1 cellular context compared by ENCODE assay signal in genomic region chr14:37587881-37588666, GRCh38.
TF ChIP-seq lines count a peak whose summit lies in the region.

No MANE protein-coding gene starts in this region.

TF ChIP-seq in HepG2, 621 proteins besides CTCF, POLR2A, EP300 and RAD21 (continued from another document and continues in another):
- TF ChIP-seq ESRRA (CRISPR knock-in tag; IDR thresholded peaks at IDR 0.05; ENCODE audit: low read depth) (peak; percentile 65; the same call in 1 of the 2 replicates), SP2 (CRISPR knock-in tag; IDR thresholded peaks at IDR 0.05) (peak; percentile 49; the same call in 1 of the 2 replicates), DPF2 (CRISPR knock-in tag; IDR thresholded peaks at IDR 0.05; ENCODE audit: borderline replicate concordance, low read depth) (0 out of 2 replicates have a peak, but pooled peaks have one; percentile 1), ISX (CRISPR knock-in tag; conservative IDR thresholded peaks at IDR 0.05) (no peak), MAF1 (CRISPR knock-in tag; IDR thresholded peaks at IDR 0.05; ENCODE audit: borderline replicate concordance) (no peak), CCAR2 (optimal IDR thresholded peaks at IDR 0.05; ENCODE audit: low read depth, low read length) (no peak), ZNF550 (CRISPR knock-in tag; IDR thresholded peaks at IDR 0.05; ENCODE audit: borderline replicate concordance) (0 out of 2 replicates have a peak, but pooled peaks have one; percentile 76), ZNF747 (CRISPR knock-in tag; IDR thresholded peaks at IDR 0.05; ENCODE audit: borderline replicate concordance) (peak; percentile 54; the same call in 1 of the 2 replicates), ZNF672 (CRISPR knock-in tag; IDR thresholded peaks at IDR 0.05) (no peak), ZNF296 (CRISPR knock-in tag; conservative IDR thresholded peaks at IDR 0.05) (peak; percentile 92), NONO (IDR thresholded peaks at IDR 0.05) (no peak), NONO (CRISPR knock-in tag; conservative IDR thresholded peaks at IDR 0.05) (no peak), PAX8 (CRISPR knock-in tag; IDR thresholded peaks at IDR 0.05; ENCODE audit: borderline replicate concordance) (no peak; the same call in 1 of the 2 replicates), HDAC2 (CRISPR knock-in tag; IDR thresholded peaks at IDR 0.05) (no peak), ZNF878 (CRISPR knock-in tag; IDR thresholded peaks at IDR 0.05) (peak; percentile 50; the same call in 1 of the 2 replicates), ZNF326 (CRISPR knock-in tag; IDR thresholded peaks at IDR 0.05; ENCODE audit: borderline replicate concordance) (no peak), RARA (CRISPR knock-in tag; IDR thresholded peaks at IDR 0.05) (no peak; the same call in 1 of the 2 replicates), DMAP1 (CRISPR knock-in tag; IDR thresholded peaks at IDR 0.05) (no peak; the same call in 1 of the 2 replicates), ZNF883 (CRISPR knock-in tag; IDR thresholded peaks at IDR 0.05; ENCODE audit: not compliant biosample characterization) (peak; percentile 98), DNMT1 (CRISPR knock-in tag; IDR thresholded peaks at IDR 0.05) (no peak), NR2F2 (IDR thresholded peaks at IDR 0.05; ENCODE audit: borderline replicate concordance, low read depth) (no peak), MAFF (IDR thresholded peaks at IDR 0.05; ENCODE audit: low read depth, low read length) (no peak), CREB3 (CRISPR knock-in tag; IDR thresholded peaks at IDR 0.05) (peak; percentile 76; the same call in 1 of the 2 replicates), TGIF2 (CRISPR knock-in tag; IDR thresholded peaks at IDR 0.05) (no peak), TAF1 (CRISPR knock-in tag; IDR thresholded peaks at IDR 0.05) (peak; percentile 60), FOXO4 (CRISPR knock-in tag; conservative IDR thresholded peaks at IDR 0.05) (no peak), ZNF460 (CRISPR knock-in tag; IDR thresholded peaks at IDR 0.05; ENCODE audit: borderline replicate concordance) (no peak), SRY (CRISPR knock-in tag; IDR thresholded peaks at IDR 0.05) (peak; percentile 62), FOXK2 (IDR thresholded peaks at IDR 0.05) (no peak), ZNF644 (CRISPR knock-in tag; IDR thresholded peaks at IDR 0.05; ENCODE audit: low read depth) (no peak), ZNF543 (CRISPR knock-in tag; IDR thresholded peaks at IDR 0.05) (peak; percentile 77), SKIL (CRISPR knock-in tag; IDR thresholded peaks at IDR 0.05; ENCODE audit: borderline replicate concordance) (no peak), BORCS8-MEF2B (CRISPR knock-in tag; IDR thresholded peaks at IDR 0.05) (peak; percentile 72), REST (IDR thresholded peaks at IDR 0.05; ENCODE audit: borderline replicate concordance in 1 of 2, low read depth in 1 of 2, low read length in 2 of 2) (peak in 1 of 2 experiments; percentile 55; a peak in 1 of 4 replicates), REL (CRISPR knock-in tag; conservative IDR thresholded peaks at IDR 0.05) (no peak), ZBTB38 (CRISPR knock-in tag; IDR thresholded peaks at IDR 0.05) (peak; percentile 81; the same call in 1 of the 2 replicates), ZNF598 (CRISPR knock-in tag; IDR thresholded peaks at IDR 0.05; ENCODE audit: borderline replicate concordance) (peak; percentile 99; the same call in 1 of the 2 replicates), ARNT2 (CRISPR knock-in tag; IDR thresholded peaks at IDR 0.05; ENCODE audit: low read depth) (no peak; the same call in 1 of the 2 replicates), DNMT3B (CRISPR knock-in tag; conservative IDR thresholded peaks at IDR 0.05) (peak; percentile 88; the same call in 1 of the 2 replicates), MYPOP (CRISPR knock-in tag; IDR thresholded peaks at IDR 0.05) (peak; percentile 75), TMF1 (CRISPR knock-in tag; IDR thresholded peaks at IDR 0.05; ENCODE audit: low read depth) (no peak), ZNF709 (CRISPR knock-in tag; IDR thresholded peaks at IDR 0.05) (peak; percentile 94), GPN1 (CRISPR knock-in tag; IDR thresholded peaks at IDR 0.05; ENCODE audit: borderline replicate concordance) (no peak), ZHX2 (IDR thresholded peaks at IDR 0.05; ENCODE audit: low read depth) (peak; percentile 62; the same call in 1 of the 2 replicates), ZHX2 (CRISPR knock-in tag; IDR thresholded peaks at IDR 0.05; ENCODE audit: borderline replicate concordance) (peak; percentile 91; the same call in 1 of the 2 replicates), DR1 (CRISPR knock-in tag; IDR thresholded peaks at IDR 0.05) (no peak), ZNF451 (CRISPR knock-in tag; IDR thresholded peaks at IDR 0.05) (peak; percentile 87; the same call in 1 of the 2 replicates), FOXK1 (CRISPR knock-in tag; IDR thresholded peaks at IDR 0.05; ENCODE audit: borderline replicate concordance, low read depth) (peak; percentile 65), ZNF687 (CRISPR knock-in tag; IDR thresholded peaks at IDR 0.05) (peak; percentile 97)
